ENCODE assay signal across 2 cellular contexts in the genomic region with DNA sequence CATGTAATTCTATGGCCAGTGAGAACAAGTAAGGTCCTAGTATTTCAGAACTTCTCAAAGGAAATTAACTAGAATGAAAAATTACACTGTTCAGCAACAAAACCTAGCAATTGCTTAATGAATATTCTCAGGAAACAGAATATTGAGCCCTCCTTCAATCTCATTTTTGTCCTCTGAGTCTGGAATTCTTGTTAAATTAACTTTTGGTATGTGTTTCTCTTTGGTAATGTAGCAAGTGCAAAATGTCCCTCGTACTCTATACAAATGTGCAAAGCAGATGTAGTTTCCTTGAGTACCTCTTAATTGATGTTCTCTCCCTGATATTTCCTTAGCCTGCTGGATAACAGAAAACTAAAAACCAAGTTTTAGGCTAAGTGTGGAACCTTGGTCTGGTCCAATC.
TF ChIP-seq lines count a peak whose summit lies in the region.

No MANE protein-coding gene starts in this region.

TF ChIP-seq in GM23338, 12 proteins besides CTCF, POLR2A, EP300 and RAD21 (continued from another document):
- TF ChIP-seq, protein P1, sequence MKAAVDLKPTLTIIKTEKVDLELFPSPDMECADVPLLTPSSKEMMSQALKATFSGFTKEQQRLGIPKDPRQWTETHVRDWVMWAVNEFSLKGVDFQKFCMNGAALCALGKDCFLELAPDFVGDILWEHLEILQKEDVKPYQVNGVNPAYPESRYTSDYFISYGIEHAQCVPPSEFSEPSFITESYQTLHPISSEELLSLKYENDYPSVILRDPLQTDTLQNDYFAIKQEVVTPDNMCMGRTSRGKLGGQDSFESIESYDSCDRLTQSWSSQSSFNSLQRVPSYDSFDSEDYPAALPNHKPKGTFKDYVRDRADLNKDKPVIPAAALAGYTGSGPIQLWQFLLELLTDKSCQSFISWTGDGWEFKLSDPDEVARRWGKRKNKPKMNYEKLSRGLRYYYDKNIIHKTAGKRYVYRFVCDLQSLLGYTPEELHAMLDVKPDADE (IDR thresholded peaks at IDR 0.05), result no peak
- TF ChIP-seq, protein P2, sequence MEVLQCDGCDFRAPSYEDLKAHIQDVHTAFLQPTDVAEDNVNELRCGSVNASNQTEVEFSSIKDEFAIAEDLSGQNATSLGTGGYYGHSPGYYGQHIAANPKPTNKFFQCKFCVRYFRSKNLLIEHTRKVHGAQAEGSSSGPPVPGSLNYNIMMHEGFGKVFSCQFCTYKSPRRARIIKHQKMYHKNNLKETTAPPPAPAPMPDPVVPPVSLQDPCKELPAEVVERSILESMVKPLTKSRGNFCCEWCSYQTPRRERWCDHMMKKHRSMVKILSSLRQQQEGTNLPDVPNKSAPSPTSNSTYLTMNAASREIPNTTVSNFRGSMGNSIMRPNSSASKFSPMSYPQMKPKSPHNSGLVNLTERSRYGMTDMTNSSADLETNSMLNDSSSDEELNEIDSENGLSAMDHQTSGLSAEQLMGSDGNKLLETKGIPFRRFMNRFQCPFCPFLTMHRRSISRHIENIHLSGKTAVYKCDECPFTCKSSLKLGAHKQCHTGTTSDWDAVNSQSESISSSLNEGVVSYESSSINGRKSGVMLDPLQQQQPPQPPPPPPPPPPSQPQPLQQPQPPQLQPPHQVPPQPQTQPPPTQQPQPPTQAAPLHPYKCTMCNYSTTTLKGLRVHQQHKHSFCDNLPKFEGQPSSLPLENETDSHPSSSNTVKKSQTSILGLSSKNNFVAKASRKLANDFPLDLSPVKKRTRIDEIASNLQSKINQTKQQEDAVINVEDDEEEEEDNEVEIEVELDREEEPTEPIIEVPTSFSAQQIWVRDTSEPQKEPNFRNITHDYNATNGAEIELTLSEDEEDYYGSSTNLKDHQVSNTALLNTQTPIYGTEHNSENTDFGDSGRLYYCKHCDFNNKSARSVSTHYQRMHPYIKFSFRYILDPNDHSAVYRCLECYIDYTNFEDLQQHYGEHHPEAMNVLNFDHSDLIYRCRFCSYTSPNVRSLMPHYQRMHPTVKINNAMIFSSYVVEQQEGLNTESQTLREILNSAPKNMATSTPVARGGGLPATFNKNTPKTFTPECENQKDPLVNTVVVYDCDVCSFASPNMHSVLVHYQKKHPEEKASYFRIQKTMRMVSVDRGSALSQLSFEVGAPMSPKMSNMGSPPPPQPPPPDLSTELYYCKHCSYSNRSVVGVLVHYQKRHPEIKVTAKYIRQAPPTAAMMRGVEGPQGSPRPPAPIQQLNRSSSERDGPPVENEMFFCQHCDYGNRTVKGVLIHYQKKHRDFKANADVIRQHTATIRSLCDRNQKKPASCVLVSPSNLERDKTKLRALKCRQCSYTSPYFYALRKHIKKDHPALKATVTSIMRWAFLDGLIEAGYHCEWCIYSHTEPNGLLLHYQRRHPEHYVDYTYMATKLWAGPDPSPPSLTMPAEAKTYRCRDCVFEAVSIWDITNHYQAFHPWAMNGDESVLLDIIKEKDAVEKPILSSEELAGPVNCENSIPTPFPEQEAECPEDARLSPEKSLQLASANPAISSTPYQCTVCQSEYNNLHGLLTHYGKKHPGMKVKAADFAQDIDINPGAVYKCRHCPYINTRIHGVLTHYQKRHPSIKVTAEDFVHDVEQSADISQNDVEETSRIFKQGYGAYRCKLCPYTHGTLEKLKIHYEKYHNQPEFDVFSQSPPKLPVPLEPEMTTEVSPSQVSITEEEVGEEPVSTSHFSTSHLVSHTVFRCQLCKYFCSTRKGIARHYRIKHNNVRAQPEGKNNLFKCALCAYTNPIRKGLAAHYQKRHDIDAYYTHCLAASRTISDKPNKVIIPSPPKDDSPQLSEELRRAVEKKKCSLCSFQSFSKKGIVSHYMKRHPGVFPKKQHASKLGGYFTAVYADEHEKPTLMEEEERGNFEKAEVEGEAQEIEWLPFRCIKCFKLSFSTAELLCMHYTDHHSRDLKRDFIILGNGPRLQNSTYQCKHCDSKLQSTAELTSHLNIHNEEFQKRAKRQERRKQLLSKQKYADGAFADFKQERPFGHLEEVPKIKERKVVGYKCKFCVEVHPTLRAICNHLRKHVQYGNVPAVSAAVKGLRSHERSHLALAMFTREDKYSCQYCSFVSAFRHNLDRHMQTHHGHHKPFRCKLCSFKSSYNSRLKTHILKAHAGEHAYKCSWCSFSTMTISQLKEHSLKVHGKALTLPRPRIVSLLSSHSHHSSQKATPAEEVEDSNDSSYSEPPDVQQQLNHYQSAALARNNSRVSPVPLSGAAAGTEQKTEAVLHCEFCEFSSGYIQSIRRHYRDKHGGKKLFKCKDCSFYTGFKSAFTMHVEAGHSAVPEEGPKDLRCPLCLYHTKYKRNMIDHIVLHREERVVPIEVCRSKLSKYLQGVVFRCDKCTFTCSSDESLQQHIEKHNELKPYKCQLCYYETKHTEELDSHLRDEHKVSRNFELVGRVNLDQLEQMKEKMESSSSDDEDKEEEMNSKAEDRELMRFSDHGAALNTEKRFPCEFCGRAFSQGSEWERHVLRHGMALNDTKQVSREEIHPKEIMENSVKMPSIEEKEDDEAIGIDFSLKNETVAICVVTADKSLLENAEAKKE (CRISPR knock-in tag; IDR thresholded peaks at IDR 0.05), result no peak
- no peak for TF ChIP-seq STAT1 (IDR thresholded peaks at IDR 0.05; ENCODE audit: unreplicated experiment)
- TF ChIP-seq NANOG (IDR thresholded peaks at IDR 0.05; ENCODE audit: borderline replicate concordance), result no peak
- TF ChIP-seq, protein P3, sequence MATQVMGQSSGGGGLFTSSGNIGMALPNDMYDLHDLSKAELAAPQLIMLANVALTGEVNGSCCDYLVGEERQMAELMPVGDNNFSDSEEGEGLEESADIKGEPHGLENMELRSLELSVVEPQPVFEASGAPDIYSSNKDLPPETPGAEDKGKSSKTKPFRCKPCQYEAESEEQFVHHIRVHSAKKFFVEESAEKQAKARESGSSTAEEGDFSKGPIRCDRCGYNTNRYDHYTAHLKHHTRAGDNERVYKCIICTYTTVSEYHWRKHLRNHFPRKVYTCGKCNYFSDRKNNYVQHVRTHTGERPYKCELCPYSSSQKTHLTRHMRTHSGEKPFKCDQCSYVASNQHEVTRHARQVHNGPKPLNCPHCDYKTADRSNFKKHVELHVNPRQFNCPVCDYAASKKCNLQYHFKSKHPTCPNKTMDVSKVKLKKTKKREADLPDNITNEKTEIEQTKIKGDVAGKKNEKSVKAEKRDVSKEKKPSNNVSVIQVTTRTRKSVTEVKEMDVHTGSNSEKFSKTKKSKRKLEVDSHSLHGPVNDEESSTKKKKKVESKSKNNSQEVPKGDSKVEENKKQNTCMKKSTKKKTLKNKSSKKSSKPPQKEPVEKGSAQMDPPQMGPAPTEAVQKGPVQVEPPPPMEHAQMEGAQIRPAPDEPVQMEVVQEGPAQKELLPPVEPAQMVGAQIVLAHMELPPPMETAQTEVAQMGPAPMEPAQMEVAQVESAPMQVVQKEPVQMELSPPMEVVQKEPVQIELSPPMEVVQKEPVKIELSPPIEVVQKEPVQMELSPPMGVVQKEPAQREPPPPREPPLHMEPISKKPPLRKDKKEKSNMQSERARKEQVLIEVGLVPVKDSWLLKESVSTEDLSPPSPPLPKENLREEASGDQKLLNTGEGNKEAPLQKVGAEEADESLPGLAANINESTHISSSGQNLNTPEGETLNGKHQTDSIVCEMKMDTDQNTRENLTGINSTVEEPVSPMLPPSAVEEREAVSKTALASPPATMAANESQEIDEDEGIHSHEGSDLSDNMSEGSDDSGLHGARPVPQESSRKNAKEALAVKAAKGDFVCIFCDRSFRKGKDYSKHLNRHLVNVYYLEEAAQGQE (IDR thresholded peaks at IDR 0.05; ENCODE audit: unreplicated experiment), result no peak
- no peak for TF ChIP-seq POLR2AphosphoS5 (IDR thresholded peaks at IDR 0.05; ENCODE audit: low read depth)

TF ChIP-seq in K562, 482 proteins besides CTCF, POLR2A, EP300 and RAD21 (continued from another document):
- TF ChIP-seq, protein P4, sequence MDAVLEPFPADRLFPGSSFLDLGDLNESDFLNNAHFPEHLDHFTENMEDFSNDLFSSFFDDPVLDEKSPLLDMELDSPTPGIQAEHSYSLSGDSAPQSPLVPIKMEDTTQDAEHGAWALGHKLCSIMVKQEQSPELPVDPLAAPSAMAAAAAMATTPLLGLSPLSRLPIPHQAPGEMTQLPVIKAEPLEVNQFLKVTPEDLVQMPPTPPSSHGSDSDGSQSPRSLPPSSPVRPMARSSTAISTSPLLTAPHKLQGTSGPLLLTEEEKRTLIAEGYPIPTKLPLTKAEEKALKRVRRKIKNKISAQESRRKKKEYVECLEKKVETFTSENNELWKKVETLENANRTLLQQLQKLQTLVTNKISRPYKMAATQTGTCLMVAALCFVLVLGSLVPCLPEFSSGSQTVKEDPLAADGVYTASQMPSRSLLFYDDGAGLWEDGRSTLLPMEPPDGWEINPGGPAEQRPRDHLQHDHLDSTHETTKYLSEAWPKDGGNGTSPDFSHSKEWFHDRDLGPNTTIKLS (IDR thresholded peaks at IDR 0.05; ENCODE audit: borderline replicate concordance, low read depth), result no peak
- no peak for TF ChIP-seq CXXC5 (CRISPR knock-in tag; IDR thresholded peaks at IDR 0.05)
TF ChIP-seq in K562: peak in this region for 0.
